8 cellular contexts compared by ENCODE assay signal in the genomic region with DNA sequence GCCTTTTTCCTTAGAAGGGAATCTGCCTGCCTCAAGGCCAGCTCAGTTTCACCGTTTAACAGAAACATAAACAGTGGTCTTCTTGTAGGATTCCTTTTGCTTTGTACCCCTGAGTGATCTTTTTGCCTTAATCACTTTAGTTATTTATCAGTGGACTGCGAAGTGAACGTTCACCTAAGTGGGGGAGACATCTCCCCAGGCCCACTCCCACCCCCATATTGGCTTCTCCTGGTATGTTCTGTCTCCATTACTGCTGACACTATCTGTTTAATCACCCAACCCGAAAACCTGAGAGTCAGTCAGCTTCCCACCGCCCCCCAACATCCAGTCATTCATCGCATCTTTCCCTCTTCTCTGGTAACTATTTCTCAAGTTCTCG. TPM values are rescaled to one million over a fixed set of nuclear protein-coding genes. Genes with fewer than 3 reads are reported as not detected.
A peak's percentile ranks its signal among the peaks of the same experiment; 100 is the strongest.
DNase-seq lines count a peak whose midpoint lies in the region; ATAC-seq and TF ChIP-seq lines count a peak whose summit lies in the region.

No MANE protein-coding gene starts in this region.

- peak overlapping the region in 6 of 10 donors; percentile 86 to 100 (median 92) for H3K4me3 ChIP-seq in heart right ventricle
- 0 out of 2 replicates have a peak overlapping the region, but pooled peaks have one; percentile 73 for H3K4me3 ChIP-seq in iPS-18c (ENCODE audit: insufficient read depth, low read depth, low read length)
- peak overlapping the region; percentile 90 for H3K4me3 ChIP-seq in thoracic aorta

- H3K4me1 ChIP-seq in heart right ventricle (peaks cover 2 to 58% (median 44%) of the 10 kb centered on the region in 9 donors), thoracic aorta (ENCODE audit: control insufficient read depth in 1 of 2, low read depth in 2 of 2) (peaks cover 5 to 37% of the 10 kb centered on the region in 2 donors)

- intact Hi-C loops in heart right ventricle (cut with DNase I) (loop anchor here in 2 of 10 donors (5.0 kb wide), 1 partner anchor 89 kb away; a partner anchor contains a TSS), Right ventricle myocardium superior (cut with DNase I) (no loop called here)
- intact Hi-C loops in activated CD8-positive, alpha-beta T cell treated with anti-CD3 and anti-CD28 coated beads for 36 hours (cut with micrococcal nuclease), result loop anchor here (5.0 kb wide), 1 partner anchor 89 kb away; a partner anchor contains a TSS

- no peak for DNase-seq in heart right ventricle
- DNase-seq in Right ventricle myocardium superior, result no peak
- DNase-seq in activated CD8-positive, alpha-beta T cell treated with anti-CD3 and anti-CD28 coated beads for 36 hours, result no peak
- no peak for DNase-seq in thoracic aorta (ENCODE audit: low spot score)
- DNase-seq in stimulated activated CD4-positive, alpha-beta T cell treated with anti-CD3 and anti-CD28 coated beads, Interleukin-15, amount 100 ng/mL, for 24 hours, result no peak
- DNase-seq in GM19240 (ENCODE audit: insufficient read length, low spot score), result no peak
- DNase-seq in NCI-H510A treated with DMSO at 0.1 percent for 48 hours (lab: John Stamatoyannopoulos, UW), result no peak

- H3K27me3 ChIP-seq in heart right ventricle (no peaks in the 10 kb centered on the region), thoracic aorta (replicated peaks; ENCODE audit: insufficient read depth) (no peaks in the 10 kb centered on the region)

- H3K36me3 Mint-ChIP-seq in activated CD8-positive, alpha-beta T cell treated with anti-CD3 and anti-CD28 coated beads for 36 hours (ENCODE audit: low read depth), result peaks cover 56% of the 10 kb centered on the region

- H3K9me3 Mint-ChIP-seq in activated CD8-positive, alpha-beta T cell treated with anti-CD3 and anti-CD28 coated beads for 36 hours, result no peaks in the 10 kb centered on the region

- 57 to 63% methylated on average over 7 of the region's 7 CpGs for WGBS in heart right ventricle, 2 donors

- peaks cover 50% of the 10 kb centered on the region for H3K4me1 Mint-ChIP-seq in activated CD8-positive, alpha-beta T cell treated with anti-CD3 and anti-CD28 coated beads for 36 hours (ENCODE audit: low read depth)

- peak overlapping the region; percentile 99 for H3K4me3 Mint-ChIP-seq in activated CD8-positive, alpha-beta T cell treated with anti-CD3 and anti-CD28 coated beads for 36 hours

- H3K9me3 ChIP-seq in heart right ventricle (no peaks in the 10 kb centered on the region), iPS-18c (ENCODE audit: control insufficient read depth, insufficient read depth, low read length) (no peaks in the 10 kb centered on the region), thoracic aorta (no peaks in the 10 kb centered on the region)

- peak overlapping the region in 1 of 10 donors; percentile 91 for H3K27ac ChIP-seq in heart right ventricle
- H3K27ac ChIP-seq in thoracic aorta, result no peak overlapping the region

- H3K36me3 ChIP-seq in heart right ventricle, result peaks cover 0 to 51% (median 5%) of the 10 kb centered on the region in 9 donors
- H3K36me3 ChIP-seq in thoracic aorta, result no peaks in the 10 kb centered on the region

- no peaks in the 10 kb centered on the region for H3K27me3 Mint-ChIP-seq in activated CD8-positive, alpha-beta T cell treated with anti-CD3 and anti-CD28 coated beads for 36 hours

- ATAC-seq in heart right ventricle (no peak), Right ventricle myocardium superior (ENCODE audit: poor library complexity) (no peak), thoracic aorta (ENCODE audit: insufficient number of reproducible peaks, low FRiP score, low read depth) (no peak)
- ATAC-seq in activated CD8-positive, alpha-beta T cell treated with anti-CD3 and anti-CD28 coated beads for 36 hours, result no peak

- H3K27ac Mint-ChIP-seq in activated CD8-positive, alpha-beta T cell treated with anti-CD3 and anti-CD28 coated beads for 36 hours, result no peak overlapping the region

- TF ChIP-seq CTCF in heart right ventricle (IDR thresholded peaks at IDR 0.05) (no peak), thoracic aorta (IDR thresholded peaks at IDR 0.05) (no peak)
- no peak for TF ChIP-seq CTCF in activated CD8-positive, alpha-beta T cell treated with anti-CD3 and anti-CD28 coated beads for 36 hours (IDR thresholded peaks at IDR 0.05)

- CTCF ChIA-PET in activated CD8-positive, alpha-beta T cell treated with anti-CD3 and anti-CD28 coated beads for 36 hours (lab: Charles Lee), result interaction anchor here (1.2 to 2.2 kb wide), 5 partner anchors 12 to 1150 kb away, joined by 3 to 10 read pairs (median 4); a partner anchor contains a TSS

- POLR2A ChIA-PET in activated CD8-positive, alpha-beta T cell treated with anti-CD3 and anti-CD28 coated beads for 36 hours (lab: Charles Lee), result interaction anchor here (0.7 to 3.5 kb wide), 4 partner anchors 7 to 88 kb away, joined by 3 to 34 read pairs (median 10); a partner anchor contains a TSS

RNA-seq across cellular contexts. Expression of a gene that starts 1.4 kb away (rescaled TPM):
- total RNA-seq in heart right ventricle (1 to 10 TPM; 3.5 to 9.5 (median 5.6) TPM), Right ventricle myocardium superior (4.7 TPM), thoracic aorta (1 to 10 TPM; 6.4 to 7.8 TPM)
- polyA plus RNA-seq in heart right ventricle, result 1 to 10 TPM; 1.5 to 2.1 TPM
- total RNA-seq in activated CD8-positive, alpha-beta T cell treated with anti-CD3 and anti-CD28 coated beads for 36 hours, result 10 to 100 TPM; 55.8 to 60.2 TPM

RNA-seq across cellular contexts. Expression of a gene that starts 1.6 kb away (rescaled TPM):
- total RNA-seq in heart right ventricle (10 to 100 TPM; 10.9 to 16.5 (median 12.7) TPM), Right ventricle myocardium superior (9.5 TPM), thoracic aorta (10 to 100 TPM in 1 of 2 donors, 1 to 10 TPM in 1; 9.5 to 11.0 TPM)
- polyA plus RNA-seq in heart right ventricle, result 1 to 10 TPM; 2.2 to 3.2 TPM
- total RNA-seq in activated CD8-positive, alpha-beta T cell treated with anti-CD3 and anti-CD28 coated beads for 36 hours, result 10 to 100 TPM in 1 of 2 experiments, 1 to 10 TPM in 1; 9.9 to 10.8 TPM
